1 cellular context compared by ENCODE assay signal in the genomic region with DNA sequence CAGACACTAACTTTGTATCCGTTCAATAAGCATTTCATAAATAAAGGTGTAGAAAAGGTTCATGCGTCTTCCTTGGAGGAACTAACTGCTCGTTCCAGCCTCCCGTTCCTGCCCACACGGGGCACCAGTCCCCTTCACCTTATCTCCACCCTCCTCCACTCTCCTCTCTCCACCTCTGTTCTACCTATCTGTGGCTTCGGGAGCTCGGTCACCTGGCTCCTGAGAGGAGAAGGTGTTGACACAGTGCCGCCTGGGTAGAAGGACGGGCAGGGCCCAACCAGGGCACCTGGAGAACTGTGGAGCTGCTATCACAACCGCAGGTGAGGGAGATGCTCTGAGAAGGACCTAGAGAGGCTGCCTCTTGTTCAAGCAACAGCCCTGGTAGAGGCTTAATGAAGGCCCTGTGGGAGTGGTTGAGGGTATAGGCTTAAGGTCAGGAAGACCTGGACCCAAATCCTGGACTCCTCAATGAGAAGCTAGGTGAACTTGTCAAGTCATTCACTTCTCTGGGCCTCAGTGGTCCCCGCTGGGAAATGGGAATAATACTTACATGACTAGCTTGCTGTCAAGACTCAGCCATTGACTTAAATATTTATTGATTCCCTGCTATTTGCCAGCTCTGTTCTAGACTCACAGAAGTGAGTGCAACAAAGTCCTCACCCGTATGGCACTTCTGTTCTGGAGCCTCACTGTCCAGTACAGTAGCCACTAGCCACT.
TF ChIP-seq lines count a peak whose summit lies in the region.

No MANE protein-coding gene starts in this region.

TF ChIP-seq in A549, 52 proteins besides CTCF, POLR2A, EP300 and RAD21 (continued from another document):
- TF ChIP-seq, protein P1, sequence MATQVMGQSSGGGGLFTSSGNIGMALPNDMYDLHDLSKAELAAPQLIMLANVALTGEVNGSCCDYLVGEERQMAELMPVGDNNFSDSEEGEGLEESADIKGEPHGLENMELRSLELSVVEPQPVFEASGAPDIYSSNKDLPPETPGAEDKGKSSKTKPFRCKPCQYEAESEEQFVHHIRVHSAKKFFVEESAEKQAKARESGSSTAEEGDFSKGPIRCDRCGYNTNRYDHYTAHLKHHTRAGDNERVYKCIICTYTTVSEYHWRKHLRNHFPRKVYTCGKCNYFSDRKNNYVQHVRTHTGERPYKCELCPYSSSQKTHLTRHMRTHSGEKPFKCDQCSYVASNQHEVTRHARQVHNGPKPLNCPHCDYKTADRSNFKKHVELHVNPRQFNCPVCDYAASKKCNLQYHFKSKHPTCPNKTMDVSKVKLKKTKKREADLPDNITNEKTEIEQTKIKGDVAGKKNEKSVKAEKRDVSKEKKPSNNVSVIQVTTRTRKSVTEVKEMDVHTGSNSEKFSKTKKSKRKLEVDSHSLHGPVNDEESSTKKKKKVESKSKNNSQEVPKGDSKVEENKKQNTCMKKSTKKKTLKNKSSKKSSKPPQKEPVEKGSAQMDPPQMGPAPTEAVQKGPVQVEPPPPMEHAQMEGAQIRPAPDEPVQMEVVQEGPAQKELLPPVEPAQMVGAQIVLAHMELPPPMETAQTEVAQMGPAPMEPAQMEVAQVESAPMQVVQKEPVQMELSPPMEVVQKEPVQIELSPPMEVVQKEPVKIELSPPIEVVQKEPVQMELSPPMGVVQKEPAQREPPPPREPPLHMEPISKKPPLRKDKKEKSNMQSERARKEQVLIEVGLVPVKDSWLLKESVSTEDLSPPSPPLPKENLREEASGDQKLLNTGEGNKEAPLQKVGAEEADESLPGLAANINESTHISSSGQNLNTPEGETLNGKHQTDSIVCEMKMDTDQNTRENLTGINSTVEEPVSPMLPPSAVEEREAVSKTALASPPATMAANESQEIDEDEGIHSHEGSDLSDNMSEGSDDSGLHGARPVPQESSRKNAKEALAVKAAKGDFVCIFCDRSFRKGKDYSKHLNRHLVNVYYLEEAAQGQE (IDR thresholded peaks at IDR 0.05), result no peak
- TF ChIP-seq MAFK (IDR thresholded peaks at IDR 0.05; ENCODE audit: partially characterized antibody) (no peak), HOXB5 (CRISPR knock-in tag; IDR thresholded peaks at IDR 0.05) (no peak), KDM5A (IDR thresholded peaks at IDR 0.05) (no peak), HES2 (IDR thresholded peaks at IDR 0.05) (no peak), USF2 (IDR thresholded peaks at IDR 0.05) (no peak), NFE2L2 (conservative IDR thresholded peaks at IDR 0.05; ENCODE audit: low read length) (no peak), GATA3 (IDR thresholded peaks at IDR 0.05; ENCODE audit: borderline replicate concordance) (no peak), EHF (CRISPR knock-in tag; IDR thresholded peaks at IDR 0.05) (no peak)
- TF ChIP-seq, protein P2, sequence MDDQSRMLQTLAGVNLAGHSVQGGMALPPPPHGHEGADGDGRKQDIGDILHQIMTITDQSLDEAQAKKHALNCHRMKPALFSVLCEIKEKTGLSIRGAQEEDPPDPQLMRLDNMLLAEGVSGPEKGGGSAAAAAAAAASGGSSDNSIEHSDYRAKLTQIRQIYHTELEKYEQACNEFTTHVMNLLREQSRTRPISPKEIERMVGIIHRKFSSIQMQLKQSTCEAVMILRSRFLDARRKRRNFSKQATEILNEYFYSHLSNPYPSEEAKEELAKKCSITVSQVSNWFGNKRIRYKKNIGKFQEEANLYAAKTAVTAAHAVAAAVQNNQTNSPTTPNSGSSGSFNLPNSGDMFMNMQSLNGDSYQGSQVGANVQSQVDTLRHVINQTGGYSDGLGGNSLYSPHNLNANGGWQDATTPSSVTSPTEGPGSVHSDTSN (IDR thresholded peaks at IDR 0.05), result no peak
TF ChIP-seq in A549: peak in this region for 0.
